ENCODE assay signal across 9 cellular contexts in genomic region chr19:40646564-40647254, GRCh38. TPM values are rescaled to one million over a fixed set of nuclear protein-coding genes. Genes with fewer than 3 reads are reported as not detected.
DNase-seq lines count a peak whose midpoint lies in the region; ATAC-seq and TF ChIP-seq lines count a peak whose summit lies in the region.
"Had no signal": no experiment of that assay in that cellular context is flagged by ENCODE, and none has a peak within 500 bp of the region (broad histone marks: within the 10 kb centered on the region; RNA-seq: fewer than 3 reads in every experiment).

No MANE protein-coding gene starts in this region.

- H3K4me3 ChIP-seq in lung, result no peak overlapping the region
- H3K4me3 ChIP-seq in tibial artery, result peak overlapping the region in 1 of 2 donors; percentile 25

- no peak for TF ChIP-seq CTCF in MCF 10A (IDR thresholded peaks at IDR 0.05; ENCODE audit: unreplicated experiment)
- no peak for TF ChIP-seq CTCF in lung (IDR thresholded peaks at IDR 0.05; ENCODE audit: control extremely low read depth, extremely low read depth)
- no peak for TF ChIP-seq CTCF in tibial artery (IDR thresholded peaks at IDR 0.05)

- BruUV-seq in MCF 10A (replicated peaks; lab: Mats Ljungman, UMichigan), result no TSS peak

- H3K27me3 Mint-ChIP-seq in MCF 10A (ENCODE audit: insufficient read depth, unreplicated experiment), result no peaks in the 10 kb centered on the region
- peaks cover 8% of the 10 kb centered on the region for H3K27me3 Mint-ChIP-seq in activated CD4-positive, alpha-beta T cell treated with anti-CD3 and anti-CD28 coated beads, Interleukin-2, amount 10 ng/mL, durations not matched to agents 7 days and 5 days

- POLR2A ChIA-PET in MCF 10A (lab: Yijun Ruan, JAX), result interaction anchor here (0.5 to 1.7 kb wide), 15 partner anchors 15 to 1226 kb away, joined by 3 to 9 read pairs (median 3); partner anchors contain the start of genes ACTMAP, COQ8B, EGLN2 and ITPKC
- POLR2A ChIA-PET in activated CD4-positive, alpha-beta T cell treated with anti-CD3 and anti-CD28 coated beads, Interleukin-2, amount 10 ng/mL, durations not matched to agents 7 days and 5 days (lab: Charles Lee), result no interaction called here

- peaks cover 27% of the 10 kb centered on the region for H3K4me1 Mint-ChIP-seq in MCF 10A (ENCODE audit: insufficient read depth, unreplicated experiment)
- H3K4me1 Mint-ChIP-seq in activated CD4-positive, alpha-beta T cell treated with anti-CD3 and anti-CD28 coated beads, Interleukin-2, amount 10 ng/mL, durations not matched to agents 7 days and 5 days, result peaks cover 5% of the 10 kb centered on the region

- no peak for ATAC-seq in lung (ENCODE audit: insufficient read depth, low FRiP score)

- peak overlapping the region; percentile 54 for H3K4me3 Mint-ChIP-seq in MCF 10A (ENCODE audit: unreplicated experiment)
- no peak overlapping the region for H3K4me3 Mint-ChIP-seq in activated CD4-positive, alpha-beta T cell treated with anti-CD3 and anti-CD28 coated beads, Interleukin-2, amount 10 ng/mL, durations not matched to agents 7 days and 5 days

- H3K27ac ChIP-seq in lung (ENCODE audit: low read depth in 1 of 2, low read length in 1 of 2) (peak overlapping the region; percentile 71 to 79), tibial artery (peak overlapping the region; percentile 78 to 86)

- DNase-seq in M059J (ENCODE audit: low read depth) (peak; percentile 51), MCF 10A (ENCODE audit: unreplicated experiment) (no peak), lung (ENCODE audit: low spot score) (no peak), tibial artery (no peak), dermis blood vessel endothelial cell (no peak), NCI-H2081 (lab: John Stamatoyannopoulos, UW) (no peak)
- no peak for DNase-seq in activated CD4-positive, alpha-beta T cell treated with anti-CD3 and anti-CD28 coated beads, Interleukin-2, amount 10 ng/mL, durations not matched to agents 7 days and 5 days
- DNase-seq: NCI-H187 treated with DMSO at 0.1 percent for 48 hours had no signal

- H3K4me1 ChIP-seq in lung (ENCODE audit: control insufficient read depth in 2 of 2, insufficient read depth in 2 of 2, low read length in 2 of 2), result peaks cover 3 to 4% of the 10 kb centered on the region in 2 donors
- H3K4me1 ChIP-seq in tibial artery, result peaks cover 5 to 60% (median 38%) of the 10 kb centered on the region in 4 donors

- intact Hi-C loops in MCF 10A (cut with micrococcal nuclease) (no loop called here), tibial artery (cut with DNase I; ENCODE audit: low total_unique reads) (no loop called here)

- H3K27me3 ChIP-seq in lung (ENCODE audit: control insufficient read depth, insufficient read depth) (no peaks in the 10 kb centered on the region), tibial artery (no peaks in the 10 kb centered on the region)
- H3K27me3 ChIP-seq: foreskin keratinocyte had no signal

- H3K27ac Mint-ChIP-seq in MCF 10A (ENCODE audit: low read depth, unreplicated experiment), result peak overlapping the region; percentile 70
- H3K27ac Mint-ChIP-seq in activated CD4-positive, alpha-beta T cell treated with anti-CD3 and anti-CD28 coated beads, Interleukin-2, amount 10 ng/mL, durations not matched to agents 7 days and 5 days, result no peak overlapping the region

- no peaks in the 10 kb centered on the region for H3K36me3 Mint-ChIP-seq in MCF 10A (ENCODE audit: insufficient read depth, unreplicated experiment)
- no peaks in the 10 kb centered on the region for H3K36me3 Mint-ChIP-seq in activated CD4-positive, alpha-beta T cell treated with anti-CD3 and anti-CD28 coated beads, Interleukin-2, amount 10 ng/mL, durations not matched to agents 7 days and 5 days (ENCODE audit: low read depth)

- CTCF ChIA-PET in MCF 10A (lab: Yijun Ruan, JAX), result interaction anchor here (0.6 to 5.3 kb wide), 7 partner anchors 12 to 341 kb away, joined by 3 to 60 read pairs (median 3); no protein-coding TSS in a partner anchor
- CTCF ChIA-PET in activated CD4-positive, alpha-beta T cell treated with anti-CD3 and anti-CD28 coated beads, Interleukin-2, amount 10 ng/mL, durations not matched to agents 7 days and 5 days (lab: Charles Lee), result interaction anchor here (0.6 to 5.0 kb wide), 3 partner anchors 12 to 334 kb away, joined by 4 to 36 read pairs (median 4); no protein-coding TSS in a partner anchor

- H3K36me3 ChIP-seq in lung (ENCODE audit: control insufficient read depth in 2 of 2, insufficient read depth in 2 of 2, low read length in 2 of 2), result no peaks in the 10 kb centered on the region
- H3K36me3 ChIP-seq in tibial artery, result no peaks in the 10 kb centered on the region

- H3K9me3 Mint-ChIP-seq in MCF 10A (ENCODE audit: unreplicated experiment), result no peaks in the 10 kb centered on the region
- H3K9me3 Mint-ChIP-seq in activated CD4-positive, alpha-beta T cell treated with anti-CD3 and anti-CD28 coated beads, Interleukin-2, amount 10 ng/mL, durations not matched to agents 7 days and 5 days, result no peaks in the 10 kb centered on the region

- H3K9me3 ChIP-seq in lung (ENCODE audit: control insufficient read depth in 2 of 2, insufficient read depth in 1 of 2, low read length in 1 of 2), result no peaks in the 10 kb centered on the region
- no peaks in the 10 kb centered on the region for H3K9me3 ChIP-seq in tibial artery

- 55 to 76% methylated on average over 9 of the region's 9 CpGs for WGBS in lung, 2 donors

RNA-seq across cellular contexts. Expression of gene NUMBL, which starts 43.7 kb away (rescaled TPM):
- 10.2 and 18.1 TPM in 2 replicates for total RNA-seq in M059J (2014; rRNA removed; shearing (Covaris generic))
- total RNA-seq in MCF 10A (2022) (18.4 and 21.1 TPM in 2 replicates), lung (10 to 100 TPM; 18.5 to 41.2 TPM), dermis blood vessel endothelial cell (27.2 and 48.0 TPM in 2 replicates)
- 10 to 100 TPM; 13.2 to 15.7 TPM for polyA plus RNA-seq in lung
- total RNA-seq in activated CD4-positive, alpha-beta T cell treated with anti-CD3 and anti-CD28 coated beads, Interleukin-2, amount 10 ng/mL, durations not matched to agents 7 days and 5 days, result 1 to 10 TPM; 5.7 to 7.3 TPM

RNA-seq across cellular contexts. Expression of gene LTBP4, which starts 45.5 kb away (rescaled TPM):
- total RNA-seq in M059J (2014; rRNA removed; shearing (Covaris generic)), result 7.1 and 7.3 TPM in 2 replicates
- total RNA-seq in MCF 10A (2022), result 76.4 and 103 TPM in 2 replicates
- total RNA-seq in lung, result 100 to 1,000 TPM; 203 to 290 TPM
- 10 to 100 TPM; 73.0 to 99.4 TPM for polyA plus RNA-seq in lung
- total RNA-seq in dermis blood vessel endothelial cell, result 16.8 and 25.2 TPM in 2 replicates
- 10 to 100 TPM; 71.3 to 75.7 TPM for total RNA-seq in activated CD4-positive, alpha-beta T cell treated with anti-CD3 and anti-CD28 coated beads, Interleukin-2, amount 10 ng/mL, durations not matched to agents 7 days and 5 days
